14 cellular contexts compared by ENCODE assay signal in genomic region chr1:231383159-231383855, GRCh38. TPM values are rescaled to one million over a fixed set of nuclear protein-coding genes. Genes with fewer than 3 reads are reported as not detected.
A peak's percentile ranks its signal among the peaks of the same experiment; 100 is the strongest.
DNase-seq lines count a peak whose midpoint lies in the region; ATAC-seq and TF ChIP-seq lines count a peak whose summit lies in the region.
"Had no signal": no experiment of that assay in that cellular context is flagged by ENCODE, and none has a peak within 500 bp of the region (broad histone marks: within the 10 kb centered on the region; RNA-seq: fewer than 3 reads in every experiment).

No MANE protein-coding gene starts in this region.

- H3K27ac ChIP-seq in HEK293 (ENCODE audit: extremely low read depth, low read depth, low read length) (no peak overlapping the region), osteoblast (ENCODE audit: low read depth, low read length) (no peak overlapping the region)
- H3K27ac ChIP-seq: WERI-Rb-1 had no signal

- no peaks in the 10 kb centered on the region for H3K27me3 ChIP-seq in osteoblast (ENCODE audit: insufficient read depth, low read length)

- no peak overlapping the region for H3K4me2 ChIP-seq in osteoblast (ENCODE audit: insufficient read depth, low read length)

- ATAC-seq in GM21423 (IDR thresholded peaks at IDR 0.05; ENCODE audit: unreplicated experiment), result no peak
- ATAC-seq: natural killer cell treated with Interleukin-12 subunit alpha and Interleukin-12 subunit beta and Interleukin-15 and Interleukin-18, amount 100 ng/mL, for 72 hours; Panc1 had no signal

- POLR2A ChIA-PET in HEK293 (lab: Yijun Ruan, JAX), result interaction anchor here (0.6 to 0.7 kb wide), 3 partner anchors 9 to 113 kb away, joined by 3 to 6 read pairs (median 3); no protein-coding TSS in a partner anchor

- peaks cover 65% of the 10 kb centered on the region for H3K79me2 ChIP-seq in osteoblast (ENCODE audit: insufficient read depth, low read length)

- DNase-seq in NOMO-1 (lab: John Stamatoyannopoulos, UW; ENCODE audit: unreplicated experiment in 2 of 2) (peak; percentile 67 to 87), fibroblast of gingiva (ENCODE audit: low read depth) (peak; percentile 24), osteoblast (ENCODE audit: insufficient read length, low spot score, missing footprints) (peak; percentile 10), pons (ENCODE audit: low spot score) (no peak), NCI-H226 (no peak)
- DNase-seq: effector CD8-positive, alpha-beta T cell; NCI-H187 treated with DMSO at 0.1 percent for 48 hours; stimulated activated CD4-positive, alpha-beta T cell treated with anti-CD3 and anti-CD28 coated beads, Interleukin-2, amount 100 ng/mL, for 24 hours; SW 1271; WERI-Rb-1 had no signal

- no peak for TF ChIP-seq CTCF in HEK293 (tag by site-specific recombination; IDR thresholded peaks at IDR 0.05)
- TF ChIP-seq CTCF in osteoblast (IDR thresholded peaks at IDR 0.05; ENCODE audit: extremely low read depth, low read depth, low read length), result no peak

- H3K4me1 ChIP-seq in HEK293 (ENCODE audit: control insufficient read depth, insufficient read depth, low read length) (no peaks in the 10 kb centered on the region), osteoblast (ENCODE audit: insufficient read depth, low read length) (peaks cover 5% of the 10 kb centered on the region)

- H2AFZ ChIP-seq in osteoblast (ENCODE audit: low read length), result no peak overlapping the region

- no peaks in the 10 kb centered on the region for H3K9me3 ChIP-seq in HEK293 (ENCODE audit: control insufficient read depth, insufficient read depth, low read depth, low read length)
- no peaks in the 10 kb centered on the region for H3K9me3 ChIP-seq in osteoblast (ENCODE audit: low read depth, low read length)

- H4K20me1 ChIP-seq in osteoblast (ENCODE audit: insufficient read depth, low read length), result peaks cover 14% of the 10 kb centered on the region

- no peak overlapping the region for H3K4me3 ChIP-seq in HEK293 (ENCODE audit: low read depth, low read length)
- no peak overlapping the region for H3K4me3 ChIP-seq in osteoblast (ENCODE audit: insufficient read depth, low read length)

- H3K36me3 ChIP-seq in HEK293 (ENCODE audit: control insufficient read depth in 2 of 2, insufficient read depth in 1 of 2, low read length in 2 of 2), result no peaks in the 10 kb centered on the region
- no peaks in the 10 kb centered on the region for H3K36me3 ChIP-seq in osteoblast (ENCODE audit: insufficient read depth, low read length)
- H3K36me3 ChIP-seq: WERI-Rb-1 had no signal

- CTCF ChIA-PET in HEK293 (lab: Yijun Ruan, JAX), result interaction anchor here (0.6 to 0.9 kb wide), 2 partner anchors 11 to 222 kb away, joined by 3 to 4 read pairs; no protein-coding TSS in a partner anchor

TF ChIP-seq in HEK293, 187 proteins besides CTCF, POLR2A, EP300 and RAD21 (continues in another document):
- TF ChIP-seq ZNF335 (tag by site-specific recombination; conservative IDR thresholded peaks at IDR 0.05) (0 out of 2 replicates have a peak, but pooled peaks have one; percentile 39), ZBTB44 (tag by site-specific recombination; IDR thresholded peaks at IDR 0.05) (peak; percentile 28; the same call in 1 of the 2 replicates), ZNF391 (tag by site-specific recombination; IDR thresholded peaks at IDR 0.05; ENCODE audit: borderline replicate concordance, low read depth) (no peak), ZNF701 (tag by site-specific recombination; IDR thresholded peaks at IDR 0.05) (no peak), ZNF561 (tag by site-specific recombination; IDR thresholded peaks at IDR 0.05; ENCODE audit: borderline replicate concordance) (peak; percentile 32; the same call in 1 of the 2 replicates), INSM2 (tag by site-specific recombination; IDR thresholded peaks at IDR 0.05) (no peak), ZNF148 (tag by site-specific recombination; IDR thresholded peaks at IDR 0.05; ENCODE audit: borderline replicate concordance) (no peak), SALL2 (tag by site-specific recombination; IDR thresholded peaks at IDR 0.05; ENCODE audit: borderline replicate concordance) (no peak), ZXDB (tag by site-specific recombination; IDR thresholded peaks at IDR 0.05) (no peak), ZNF621 (tag by site-specific recombination; IDR thresholded peaks at IDR 0.05) (no peak), ZNF544 (tag by site-specific recombination; IDR thresholded peaks at IDR 0.05) (no peak), FEZF1 (tag by site-specific recombination; IDR thresholded peaks at IDR 0.05) (peak; percentile 78; the same call in 1 of the 2 replicates), ZBTB8A (tag by site-specific recombination; IDR thresholded peaks at IDR 0.05) (no peak), ZNF707 (tag by site-specific recombination; IDR thresholded peaks at IDR 0.05) (no peak), MZF1 (tag by site-specific recombination; IDR thresholded peaks at IDR 0.05; ENCODE audit: borderline replicate concordance) (peak; percentile 96; the same call in 1 of the 2 replicates), ZNF664 (tag by site-specific recombination; IDR thresholded peaks at IDR 0.05) (peak; percentile 89), SP7 (tag by site-specific recombination; IDR thresholded peaks at IDR 0.05) (peak; percentile 72), ZNF548 (tag by site-specific recombination; IDR thresholded peaks at IDR 0.05) (no peak), GLIS2 (tag by site-specific recombination; IDR thresholded peaks at IDR 0.05) (no peak), PATZ1 (tag by site-specific recombination; IDR thresholded peaks at IDR 0.05) (no peak), OSR2 (tag by site-specific recombination; IDR thresholded peaks at IDR 0.05) (peak; percentile 72), BCL11B (tag by site-specific recombination; IDR thresholded peaks at IDR 0.05; ENCODE audit: low read depth) (no peak), OVOL3 (tag by site-specific recombination; IDR thresholded peaks at IDR 0.05) (no peak), RBAK (tag by site-specific recombination; IDR thresholded peaks at IDR 0.05) (no peak), ZNF473 (tag by site-specific recombination; IDR thresholded peaks at IDR 0.05) (no peak)

RNA-seq across cellular contexts. Expression of gene EGLN1, which starts 38.8 kb away (rescaled TPM):
- total RNA-seq in osteoblast, result 32.1 and 52.5 TPM in 2 replicates

RNA-seq across cellular contexts. Expression of gene SPRTN, which starts 45.2 kb away (rescaled TPM):
- total RNA-seq in osteoblast, result 15.3 and 17.0 TPM in 2 replicates

RNA-seq across cellular contexts. Expression of gene EXOC8, which starts 45.7 kb away (rescaled TPM):
- 14.4 and 16.3 TPM in 2 replicates for total RNA-seq in osteoblast

Comparison
In these comparisons a context has a peak if more than half of its experiments do, and no peak if none do; other contexts are left out.
1. DNase-seq: peak in NOMO-1 (2 of 2), fibroblast of gingiva (single experiment) and osteoblast (single experiment); none in pons (single experiment) and NCI-H226 (single experiment).